Comparison of ENCODE assay signal across 1 cellular context in the genomic region with DNA sequence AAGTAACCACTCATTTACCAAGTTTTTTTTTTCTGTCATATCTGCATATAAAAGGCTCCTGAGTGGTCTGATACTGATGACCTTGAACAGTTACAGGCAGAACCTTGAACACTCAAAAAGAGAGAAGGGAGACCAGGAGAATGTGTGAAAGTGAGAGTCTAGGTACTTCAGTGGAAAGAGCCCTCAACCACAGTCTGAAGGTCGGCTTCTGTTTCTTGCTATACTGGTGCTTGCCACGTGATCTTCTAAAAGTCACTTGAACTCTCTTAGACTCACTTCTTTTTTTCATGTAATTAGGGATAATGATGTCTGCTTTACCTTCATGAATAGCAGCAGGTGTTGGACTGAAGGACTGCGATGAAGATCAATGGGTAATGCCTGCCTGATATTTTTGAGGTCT.
A peak's percentile ranks its signal among the peaks of the same experiment; 100 is the strongest.
TF ChIP-seq lines count a peak whose summit lies in the region.

No MANE protein-coding gene starts in this region.

TF ChIP-seq in GM12878, 131 proteins besides CTCF, POLR2A, EP300 and RAD21 (continued from another document):
- TF ChIP-seq, protein P1, sequence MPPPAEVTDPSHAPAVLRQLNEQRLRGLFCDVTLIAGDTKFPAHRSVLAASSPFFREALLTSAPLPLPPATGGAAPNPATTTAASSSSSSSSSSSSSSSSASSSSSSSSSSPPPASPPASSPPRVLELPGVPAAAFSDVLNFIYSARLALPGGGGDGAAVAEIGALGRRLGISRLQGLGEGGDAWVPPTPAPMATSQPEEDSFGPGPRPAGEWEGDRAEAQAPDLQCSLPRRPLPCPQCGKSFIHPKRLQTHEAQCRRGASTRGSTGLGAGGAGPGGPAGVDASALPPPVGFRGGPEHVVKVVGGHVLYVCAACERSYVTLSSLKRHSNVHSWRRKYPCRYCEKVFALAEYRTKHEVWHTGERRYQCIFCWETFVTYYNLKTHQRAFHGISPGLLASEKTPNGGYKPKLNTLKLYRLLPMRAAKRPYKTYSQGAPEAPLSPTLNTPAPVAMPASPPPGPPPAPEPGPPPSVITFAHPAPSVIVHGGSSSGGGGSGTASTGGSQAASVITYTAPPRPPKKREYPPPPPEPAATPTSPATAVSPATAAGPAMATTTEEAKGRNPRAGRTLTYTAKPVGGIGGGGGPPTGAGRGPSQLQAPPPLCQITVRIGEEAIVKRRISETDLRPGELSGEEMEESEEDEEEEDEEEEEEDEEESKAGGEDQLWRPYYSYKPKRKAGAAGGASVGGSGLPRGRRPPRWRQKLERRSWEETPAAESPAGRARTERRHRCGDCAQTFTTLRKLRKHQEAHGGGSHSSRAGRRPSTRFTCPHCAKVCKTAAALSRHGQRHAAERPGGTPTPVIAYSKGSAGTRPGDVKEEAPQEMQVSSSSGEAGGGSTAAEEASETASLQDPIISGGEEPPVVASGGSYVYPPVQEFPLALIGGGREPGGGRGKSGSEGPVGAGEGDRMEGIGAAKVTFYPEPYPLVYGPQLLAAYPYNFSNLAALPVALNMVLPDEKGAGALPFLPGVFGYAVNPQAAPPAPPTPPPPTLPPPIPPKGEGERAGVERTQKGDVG (CRISPR knock-in tag; IDR thresholded peaks at IDR 0.05) = no peak
- TF ChIP-seq NR2F1 (conservative IDR thresholded peaks at IDR 0.05) (0 out of 2 replicates have a peak, but pooled peaks have one; percentile 40), ESRRA (IDR thresholded peaks at IDR 0.05; ENCODE audit: low read length) (peak; percentile 86; the same call in 1 of the 2 replicates), BMI1 (IDR thresholded peaks at IDR 0.05; ENCODE audit: borderline replicate concordance) (0 out of 2 replicates have a peak, but pooled peaks have one; percentile 25), CHD2 (IDR thresholded peaks at IDR 0.05; ENCODE audit: borderline replicate concordance, low read depth, low read length) (no peak), RAD51 (IDR thresholded peaks at IDR 0.05) (peak; percentile 87)
- TF ChIP-seq, protein P2, sequence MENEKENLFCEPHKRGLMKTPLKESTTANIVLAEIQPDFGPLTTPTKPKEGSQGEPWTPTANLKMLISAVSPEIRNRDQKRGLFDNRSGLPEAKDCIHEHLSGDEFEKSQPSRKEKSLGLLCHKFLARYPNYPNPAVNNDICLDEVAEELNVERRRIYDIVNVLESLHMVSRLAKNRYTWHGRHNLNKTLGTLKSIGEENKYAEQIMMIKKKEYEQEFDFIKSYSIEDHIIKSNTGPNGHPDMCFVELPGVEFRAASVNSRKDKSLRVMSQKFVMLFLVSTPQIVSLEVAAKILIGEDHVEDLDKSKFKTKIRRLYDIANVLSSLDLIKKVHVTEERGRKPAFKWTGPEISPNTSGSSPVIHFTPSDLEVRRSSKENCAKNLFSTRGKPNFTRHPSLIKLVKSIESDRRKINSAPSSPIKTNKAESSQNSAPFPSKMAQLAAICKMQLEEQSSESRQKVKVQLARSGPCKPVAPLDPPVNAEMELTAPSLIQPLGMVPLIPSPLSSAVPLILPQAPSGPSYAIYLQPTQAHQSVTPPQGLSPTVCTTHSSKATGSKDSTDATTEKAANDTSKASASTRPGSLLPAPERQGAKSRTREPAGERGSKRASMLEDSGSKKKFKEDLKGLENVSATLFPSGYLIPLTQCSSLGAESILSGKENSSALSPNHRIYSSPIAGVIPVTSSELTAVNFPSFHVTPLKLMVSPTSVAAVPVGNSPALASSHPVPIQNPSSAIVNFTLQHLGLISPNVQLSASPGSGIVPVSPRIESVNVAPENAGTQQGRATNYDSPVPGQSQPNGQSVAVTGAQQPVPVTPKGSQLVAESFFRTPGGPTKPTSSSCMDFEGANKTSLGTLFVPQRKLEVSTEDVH (IDR thresholded peaks at IDR 0.05; ENCODE audit: low read depth, partially characterized antibody) = no peak
